In the genomic region with DNA sequence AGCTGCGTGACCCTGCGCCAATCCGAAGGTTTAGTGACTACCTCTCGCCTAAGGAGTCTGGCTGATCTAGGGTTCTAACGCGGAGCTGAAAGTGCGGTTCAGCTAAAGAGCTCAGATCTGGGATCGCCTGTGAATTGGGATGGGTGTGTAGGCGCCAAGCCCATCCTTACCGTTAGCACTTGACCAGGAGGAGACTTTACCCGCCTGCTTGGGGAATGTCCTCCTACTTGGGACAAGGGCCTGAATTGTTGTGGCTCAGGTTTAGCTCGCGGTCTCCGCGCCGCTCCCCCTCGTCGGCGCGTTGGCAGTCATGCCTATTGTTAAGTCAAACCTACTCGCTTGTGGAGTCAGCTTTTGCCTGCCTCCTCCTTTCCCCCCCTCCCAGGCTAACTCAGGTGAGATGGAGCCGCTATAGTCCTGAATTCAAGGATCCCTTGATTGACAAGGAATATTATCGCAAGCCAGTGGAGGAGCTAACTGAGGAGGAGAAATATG, we compare ENCODE assay signal across 8 cellular contexts.
DNase-seq lines count a peak whose midpoint lies in the region; TF ChIP-seq lines count a peak whose summit lies in the region.

No MANE protein-coding gene starts in this region.

- H3K4me3 ChIP-seq in duodenal mucosa (ENCODE audit: low read depth in 1 of 2, low read length in 2 of 2): peak overlapping the region; percentile 95 to 99

- H3K36me3 ChIP-seq in duodenal mucosa (ENCODE audit: control insufficient read depth in 1 of 2, insufficient read depth in 2 of 2, low read length in 2 of 2): peaks cover 19 to 35% of the 10 kb centered on the region in 2 donors

- H3K4me3 Mint-ChIP-seq in nephron: peak overlapping the region; percentile 99 to 100 (median 100)

- H3K4me1 ChIP-seq in duodenal mucosa (ENCODE audit: control insufficient read depth in 1 of 2, insufficient read depth in 2 of 2, low read length in 2 of 2): peaks cover 27 to 35% of the 10 kb centered on the region in 2 donors

- TF ChIP-seq CTCF in nephron (IDR thresholded peaks at IDR 0.05; ENCODE audit: unreplicated experiment in 3 of 3): no peak

- H3K27me3 ChIP-seq in duodenal mucosa (ENCODE audit: control insufficient read depth in 1 of 2, insufficient read depth in 2 of 2, low read length in 2 of 2): no peaks in the 10 kb centered on the region

- H3K4me1 Mint-ChIP-seq in nephron: peaks cover 54% of the 10 kb centered on the region

- no peaks in the 10 kb centered on the region for H3K27me3 Mint-ChIP-seq in nephron (ENCODE audit: low read depth)

- H3K9me3 Mint-ChIP-seq in nephron: no peaks in the 10 kb centered on the region

- H3K27ac Mint-ChIP-seq in nephron: peak overlapping the region; percentile 100

- H3K9me3 ChIP-seq in duodenal mucosa (ENCODE audit: control insufficient read depth in 1 of 2, low read length in 2 of 2): no peaks in the 10 kb centered on the region

- peak overlapping the region; percentile 96 to 97 for H3K9ac ChIP-seq in duodenal mucosa (ENCODE audit: low read depth in 1 of 2, low read length in 2 of 2)

- H3K36me3 Mint-ChIP-seq in nephron (ENCODE audit: low read depth): peaks cover 29% of the 10 kb centered on the region

- H3K27ac ChIP-seq in duodenal mucosa (ENCODE audit: low read depth, low read length): peak overlapping the region; percentile 96

- peak; percentile 49 for DNase-seq in NCI-H2196 (lab: John Stamatoyannopoulos, UW; ENCODE audit: unreplicated experiment)
- no peak for DNase-seq in NCI-H2196 treated with DMSO at 0.1 percent for 48 hours (lab: John Stamatoyannopoulos, UW; ENCODE audit: unreplicated experiment)
- peak; percentile 43 for DNase-seq in NCI-H69 (lab: John Stamatoyannopoulos, UW)
- no peak for DNase-seq in AG20443 (ENCODE audit: low spot score)
- no peak for DNase-seq in Ammon's horn (ENCODE audit: low spot score)
- DNase-seq in HK-2 (ENCODE audit: unreplicated experiment): no peak

Comparison
In these comparisons a context has a peak if more than half of its experiments do, and no peak if none do; other contexts are left out.
1. DNase-seq: peak in NCI-H2196 (single experiment) and NCI-H69 (single experiment); none in NCI-H2196 treated with DMSO at 0.1 percent for 48 hours (single experiment), AG20443 (single experiment), Ammon's horn (single experiment) and HK-2 (single experiment).